In the genomic region with DNA sequence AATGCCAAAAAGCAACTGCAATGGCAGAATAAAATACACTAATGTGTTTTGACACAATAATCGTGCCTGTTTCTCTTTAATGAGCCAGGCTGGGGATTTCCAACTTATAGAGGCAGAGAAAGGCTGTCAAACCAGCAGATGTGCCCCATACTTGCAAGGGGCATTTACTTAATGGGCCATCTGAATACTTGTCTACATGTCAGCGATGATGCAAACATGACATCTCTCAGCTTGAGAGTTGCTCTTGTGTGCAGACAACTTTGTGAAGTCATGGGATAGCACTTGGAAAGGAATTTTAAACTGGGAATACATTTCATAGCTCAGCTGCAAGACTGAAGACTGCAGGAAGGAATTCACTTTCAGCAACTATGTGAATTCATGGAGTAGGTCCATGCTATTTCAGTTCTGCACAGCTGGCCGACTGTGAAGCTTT, we compare ENCODE assay signal across 16 cellular contexts.
DNase-seq lines count a peak whose midpoint lies in the region; ATAC-seq and TF ChIP-seq lines count a peak whose summit lies in the region.
"Had no signal": no experiment of that assay in that cellular context is flagged by ENCODE, and none has a peak within 500 bp of the region (broad histone marks: within the 10 kb centered on the region; RNA-seq: fewer than 3 reads in every experiment).

No MANE protein-coding gene starts in this region.

- H3K4me3 ChIP-seq in KMS-11 (IDR thresholded peaks at IDR 0.05; ENCODE audit: insufficient read depth, low read depth, low read length) = no peak overlapping the region
- no peak overlapping the region for H3K4me3 ChIP-seq in gastrocnemius medialis
- H3K4me3 ChIP-seq: MG63, neural progenitor cell, Peyer's patch had no signal

- DNase-seq in epidermal melanocyte (ENCODE audit: insufficient read length, low spot score) = peak; percentile 28
- peak; percentile 59 for DNase-seq in islet precursor cell
- DNase-seq in gastrocnemius medialis = no peak
- no peak for DNase-seq in activated CD4-positive, alpha-beta T cell treated with anti-CD3 and anti-CD28 coated beads for 48 hours
- DNase-seq in natural killer cell treated with Interleukin-12 subunit alpha and Interleukin-12 subunit beta and Interleukin-15 and Interleukin-18, amount 100 ng/mL, for 72 hours (ENCODE audit: low spot score) = no peak
- DNase-seq: GDM1; MG63; NCI-H2227 treated with DMSO at 0.1 percent for 48 hours; Peyer's patch; stimulated activated CD4-positive, alpha-beta T cell treated with anti-CD3 and anti-CD28 coated beads, Interleukin-2, amount 100 ng/mL, for 24 hours; stimulated activated naive CD4-positive, alpha-beta T cell had no signal

- no peak overlapping the region for H3K9ac ChIP-seq in KMS-11
- H3K9ac ChIP-seq: neural progenitor cell had no signal

- H3K36me3 Mint-ChIP-seq in natural killer cell treated with Interleukin-12 subunit alpha and Interleukin-12 subunit beta and Interleukin-15 and Interleukin-18, amount 100 ng/mL, for 72 hours = no peaks in the 10 kb centered on the region
- H3K36me3 Mint-ChIP-seq: activated naive CD8-positive, alpha-beta T cell; neural progenitor cell had no signal

- no peaks in the 10 kb centered on the region for H3K79me2 ChIP-seq in KMS-11 (ENCODE audit: insufficient read depth, low read depth)

- no peaks in the 10 kb centered on the region for H3K9me3 ChIP-seq in gastrocnemius medialis
- H3K9me3 ChIP-seq: MG63, Peyer's patch had no signal

- no peak overlapping the region for H3K4me3 Mint-ChIP-seq in natural killer cell treated with Interleukin-12 subunit alpha and Interleukin-12 subunit beta and Interleukin-15 and Interleukin-18, amount 100 ng/mL, for 72 hours
- H3K4me3 Mint-ChIP-seq: activated naive CD8-positive, alpha-beta T cell; neural progenitor cell had no signal

- TF ChIP-seq CTCF in KMS-11 (conservative IDR thresholded peaks at IDR 0.05; ENCODE audit: low read depth, low read length) (no peak), gastrocnemius medialis (IDR thresholded peaks at IDR 0.05 in 4 of 5, conservative IDR thresholded peaks at IDR 0.05 in 1 of 5) (no peak)

- peak overlapping the region; percentile 33; the same call in 1 of the 2 replicates for H3K27ac ChIP-seq in KMS-11
- H3K27ac ChIP-seq in gastrocnemius medialis = peak overlapping the region; percentile 40 to 80 (median 67)
- H3K27ac ChIP-seq: neural progenitor cell had no signal

- H3K36me3 ChIP-seq in KMS-11 (ENCODE audit: insufficient read depth) = no peaks in the 10 kb centered on the region
- H3K36me3 ChIP-seq in gastrocnemius medialis = no peaks in the 10 kb centered on the region
- H3K36me3 ChIP-seq: MG63, neural progenitor cell, Peyer's patch had no signal

- ATAC-seq in gastrocnemius medialis (peak; percentile 34 to 52), GM21526 (IDR thresholded peaks at IDR 0.05; ENCODE audit: low FRiP score, unreplicated experiment) (no peak), HG03095 (IDR thresholded peaks at IDR 0.05; ENCODE audit: unreplicated experiment) (no peak)
- ATAC-seq in natural killer cell treated with Interleukin-12 subunit alpha and Interleukin-12 subunit beta and Interleukin-15 and Interleukin-18, amount 100 ng/mL, for 72 hours = no peak

- in situ Hi-C loops in gastrocnemius medialis (cut with MboI; ENCODE audit: low sequenced_read_pairs in 4 of 4) = no loop called here

- no peaks in the 10 kb centered on the region for H4K20me1 ChIP-seq in KMS-11 (ENCODE audit: insufficient read depth)

- no peaks in the 10 kb centered on the region for H3K4me1 Mint-ChIP-seq in natural killer cell treated with Interleukin-12 subunit alpha and Interleukin-12 subunit beta and Interleukin-15 and Interleukin-18, amount 100 ng/mL, for 72 hours (ENCODE audit: low read depth in 2 of 2)

- H3K4me2 ChIP-seq in KMS-11 = peak overlapping the region; percentile 29; the same call in 1 of the 2 replicates
- H3K4me2 ChIP-seq: neural progenitor cell had no signal

- no peak overlapping the region for H3K27ac Mint-ChIP-seq in natural killer cell treated with Interleukin-12 subunit alpha and Interleukin-12 subunit beta and Interleukin-15 and Interleukin-18, amount 100 ng/mL, for 72 hours
- H3K27ac Mint-ChIP-seq: activated naive CD8-positive, alpha-beta T cell; neural progenitor cell had no signal

- TF ChIP-seq POLR2A in gastrocnemius medialis (IDR thresholded peaks at IDR 0.05) = no peak

- peak overlapping the region; percentile 26; the same call in 1 of the 2 replicates for H2AFZ ChIP-seq in KMS-11 (ENCODE audit: low read depth)
- H2AFZ ChIP-seq: neural progenitor cell had no signal

- H3K27me3 ChIP-seq in KMS-11 (ENCODE audit: insufficient read depth, low read depth) = no peaks in the 10 kb centered on the region
- no peaks in the 10 kb centered on the region for H3K27me3 ChIP-seq in gastrocnemius medialis
- H3K27me3 ChIP-seq: MG63, neural progenitor cell, Peyer's patch had no signal

- H3K9me3 Mint-ChIP-seq in natural killer cell treated with Interleukin-12 subunit alpha and Interleukin-12 subunit beta and Interleukin-15 and Interleukin-18, amount 100 ng/mL, for 72 hours = peaks cover 17% of the 10 kb centered on the region

- H3K4me1 ChIP-seq in KMS-11 (ENCODE audit: low read depth, poor library complexity, severe bottlenecking) (peaks cover 16% of the 10 kb centered on the region), gastrocnemius medialis (peaks cover 24 to 33% of the 10 kb centered on the region in 2 donors)
- H3K4me1 ChIP-seq: Peyer's patch had no signal

- intact Hi-C loops in gastrocnemius medialis (cut with DNase I; ENCODE audit: low total_unique reads) = loop anchor here (2.0 kb wide), 1 partner anchor 126 kb away; no protein-coding TSS in a partner anchor

- no peaks in the 10 kb centered on the region for H3K27me3 Mint-ChIP-seq in natural killer cell treated with Interleukin-12 subunit alpha and Interleukin-12 subunit beta and Interleukin-15 and Interleukin-18, amount 100 ng/mL, for 72 hours

Comparison
In these comparisons a context has a peak if more than half of its experiments do, and no peak if none do; other contexts are left out.
1. DNase-seq: peak in epidermal melanocyte (single experiment) and islet precursor cell (single experiment); none in gastrocnemius medialis (0 of 2), activated CD4-positive, alpha-beta T cell treated with anti-CD3 and anti-CD28 coated beads for 48 hours (single experiment) and natural killer cell treated with Interleukin-12 subunit alpha and Interleukin-12 subunit beta and Interleukin-15 and Interleukin-18, amount 100 ng/mL, for 72 hours (single experiment).
2. ATAC-seq: peak in gastrocnemius medialis (2 of 2); none in natural killer cell treated with Interleukin-12 subunit alpha and Interleukin-12 subunit beta and Interleukin-15 and Interleukin-18, amount 100 ng/mL, for 72 hours (0 of 2), GM21526 (single experiment) and HG03095 (single experiment).